In genomic region chr4:123416462-123416861, GRCh38 we compare ENCODE assay signal across 14 cellular contexts. TPM values are rescaled to one million over a fixed set of nuclear protein-coding genes. Genes with fewer than 3 reads are reported as not detected.
DNase-seq lines count a peak whose midpoint lies in the region; ATAC-seq and TF ChIP-seq lines count a peak whose summit lies in the region.
"Had no signal": no experiment of that assay in that cellular context is flagged by ENCODE, and none has a peak within 500 bp of the region (broad histone marks: within the 10 kb centered on the region; RNA-seq: fewer than 3 reads in every experiment).

No MANE protein-coding gene starts in this region.

- no peaks in the 10 kb centered on the region for H3K27me3 Mint-ChIP-seq in CD8-positive, alpha-beta T cell (ENCODE audit: low read depth)
- H3K27me3 Mint-ChIP-seq in activated T-helper 2 cell treated with anti-CD3 and anti-CD28 coated beads, Interferon-gamma antibody, Interleukin-2, Interleukin-4, amounts not matched to agents 10 μg/mL and 5 μg/mL and 100 μg/mL, durations not matched to agents 14 hours and 24 hours and 36 hours (ENCODE audit: low read depth): no peaks in the 10 kb centered on the region
- peaks cover 0 to 4% of the 10 kb centered on the region in 2 donors for H3K27me3 Mint-ChIP-seq in natural killer cell treated with Interleukin-12 subunit alpha and Interleukin-12 subunit beta and Interleukin-15 and Interleukin-18, amount 100 ng/mL, for 72 hours
- no peaks in the 10 kb centered on the region for H3K27me3 Mint-ChIP-seq in effector memory CD8-positive, alpha-beta T cell
- H3K27me3 Mint-ChIP-seq: B cell had no signal

- POLR2A ChIA-PET in CD8-positive, alpha-beta T cell (lab: Charles Lee): no interaction called here

- DNase-seq in CD8-positive, alpha-beta T cell: no peak
- no peak for DNase-seq in HL-60 (ENCODE audit: low read depth in 1 of 2, low spot score in 1 of 2)
- no peak for DNase-seq in activated T-helper 2 cell treated with anti-CD3 and anti-CD28 coated beads, Interferon-gamma antibody, Interleukin-2, Interleukin-4, amounts not matched to agents 10 μg/mL and 5 μg/mL and 100 μg/mL, durations not matched to agents 14 hours and 24 hours and 36 hours (ENCODE audit: low spot score)
- no peak for DNase-seq in natural killer cell treated with Interleukin-12 subunit alpha and Interleukin-12 subunit beta and Interleukin-15 and Interleukin-18, amount 100 ng/mL, for 72 hours (ENCODE audit: low spot score)
- no peak for DNase-seq in effector memory CD8-positive, alpha-beta T cell
- no peak for DNase-seq in NCI-H1694 (lab: John Stamatoyannopoulos, UW)
- DNase-seq: cerebellar nuclear complex, DMS79, NCI-H187, NCI-H510A treated with DMSO at 0.1 percent for 48 hours had no signal

- CTCF ChIA-PET in CD8-positive, alpha-beta T cell (lab: Charles Lee): no interaction called here

- ATAC-seq in CD8-positive, alpha-beta T cell: no peak
- ATAC-seq in natural killer cell treated with Interleukin-12 subunit alpha and Interleukin-12 subunit beta and Interleukin-15 and Interleukin-18, amount 100 ng/mL, for 72 hours: no peak
- ATAC-seq in effector memory CD8-positive, alpha-beta T cell (replicated peaks): no peak
- no peak for ATAC-seq in HG03432 (IDR thresholded peaks at IDR 0.05; ENCODE audit: unreplicated experiment)

- H3K4me1 Mint-ChIP-seq in CD8-positive, alpha-beta T cell (ENCODE audit: low read depth): peaks cover 57% of the 10 kb centered on the region
- H3K4me1 Mint-ChIP-seq in activated T-helper 2 cell treated with anti-CD3 and anti-CD28 coated beads, Interferon-gamma antibody, Interleukin-2, Interleukin-4, amounts not matched to agents 10 μg/mL and 5 μg/mL and 100 μg/mL, durations not matched to agents 14 hours and 24 hours and 36 hours (ENCODE audit: low read depth): peaks cover 73% of the 10 kb centered on the region
- peaks cover 29 to 40% of the 10 kb centered on the region in 2 donors for H3K4me1 Mint-ChIP-seq in natural killer cell treated with Interleukin-12 subunit alpha and Interleukin-12 subunit beta and Interleukin-15 and Interleukin-18, amount 100 ng/mL, for 72 hours (ENCODE audit: low read depth in 2 of 2)
- peaks cover 13 to 24% of the 10 kb centered on the region in 2 donors for H3K4me1 Mint-ChIP-seq in effector memory CD8-positive, alpha-beta T cell (ENCODE audit: low read depth in 2 of 2)

- H3K9me3 Mint-ChIP-seq in CD8-positive, alpha-beta T cell: no peaks in the 10 kb centered on the region
- no peaks in the 10 kb centered on the region for H3K9me3 Mint-ChIP-seq in activated T-helper 2 cell treated with anti-CD3 and anti-CD28 coated beads, Interferon-gamma antibody, Interleukin-2, Interleukin-4, amounts not matched to agents 10 μg/mL and 5 μg/mL and 100 μg/mL, durations not matched to agents 14 hours and 24 hours and 36 hours
- H3K9me3 Mint-ChIP-seq in natural killer cell treated with Interleukin-12 subunit alpha and Interleukin-12 subunit beta and Interleukin-15 and Interleukin-18, amount 100 ng/mL, for 72 hours: no peaks in the 10 kb centered on the region
- H3K9me3 Mint-ChIP-seq in effector memory CD8-positive, alpha-beta T cell: no peaks in the 10 kb centered on the region

- H3K27me3 ChIP-seq in CD8-positive, alpha-beta T cell (ENCODE audit: insufficient read depth, low read length): no peaks in the 10 kb centered on the region
- no peaks in the 10 kb centered on the region for H3K27me3 ChIP-seq in HL-60 (ENCODE audit: insufficient read depth, poor library complexity, severe bottlenecking)
- H3K27me3 ChIP-seq: foreskin keratinocyte had no signal

- no peak for TF ChIP-seq CTCF in CD8-positive, alpha-beta T cell (IDR thresholded peaks at IDR 0.05)
- no peak for TF ChIP-seq CTCF in HL-60 (IDR thresholded peaks at IDR 0.05; ENCODE audit: insufficient read depth, low read length)

- no peak overlapping the region for H3K27ac ChIP-seq in CD8-positive, alpha-beta T cell (ENCODE audit: low read depth, low read length)
- peak overlapping the region; percentile 85 for H3K27ac ChIP-seq in HL-60 (replicated peaks)
- H3K27ac ChIP-seq: foreskin keratinocyte, SK-N-MC had no signal

- no peaks in the 10 kb centered on the region for H3K36me3 Mint-ChIP-seq in CD8-positive, alpha-beta T cell
- no peaks in the 10 kb centered on the region for H3K36me3 Mint-ChIP-seq in activated T-helper 2 cell treated with anti-CD3 and anti-CD28 coated beads, Interferon-gamma antibody, Interleukin-2, Interleukin-4, amounts not matched to agents 10 μg/mL and 5 μg/mL and 100 μg/mL, durations not matched to agents 14 hours and 24 hours and 36 hours (ENCODE audit: low read depth)
- H3K36me3 Mint-ChIP-seq in natural killer cell treated with Interleukin-12 subunit alpha and Interleukin-12 subunit beta and Interleukin-15 and Interleukin-18, amount 100 ng/mL, for 72 hours: no peaks in the 10 kb centered on the region
- peaks cover 2% of the 10 kb centered on the region for H3K36me3 Mint-ChIP-seq in effector memory CD8-positive, alpha-beta T cell (ENCODE audit: insufficient read depth)

- intact Hi-C loops in CD8-positive, alpha-beta T cell (cut with DNase I, micrococcal nuclease): loop anchor here (2.0 kb wide), 2 partner anchors 16 to 28 kb away; no protein-coding TSS in a partner anchor
- intact Hi-C loops in activated T-helper 2 cell treated with anti-CD3 and anti-CD28 coated beads, Interferon-gamma antibody, Interleukin-2, Interleukin-4, amounts not matched to agents 10 μg/mL and 5 μg/mL and 100 μg/mL, durations not matched to agents 14 hours and 24 hours and 36 hours (cut with micrococcal nuclease): loop anchor here (1.0 to 2.0 kb wide), 2 partner anchors 17 to 62 kb away; no protein-coding TSS in a partner anchor

- no peaks in the 10 kb centered on the region for H3K36me3 ChIP-seq in CD8-positive, alpha-beta T cell (ENCODE audit: insufficient read depth, low read length)

- peaks cover 4% of the 10 kb centered on the region for H3K4me1 ChIP-seq in CD8-positive, alpha-beta T cell (ENCODE audit: insufficient read depth, low read length)

- H3K4me3 ChIP-seq in CD8-positive, alpha-beta T cell (ENCODE audit: low read depth, low read length): no peak overlapping the region
- H3K4me3 ChIP-seq in HL-60 (replicated peaks; ENCODE audit: insufficient read depth, low read length): no peak overlapping the region
- H3K4me3 ChIP-seq: SK-N-MC had no signal

- H3K9me3 ChIP-seq in CD8-positive, alpha-beta T cell (ENCODE audit: low read length): no peaks in the 10 kb centered on the region

- H3K4me3 Mint-ChIP-seq in CD8-positive, alpha-beta T cell: no peak overlapping the region
- no peak overlapping the region for H3K4me3 Mint-ChIP-seq in activated T-helper 2 cell treated with anti-CD3 and anti-CD28 coated beads, Interferon-gamma antibody, Interleukin-2, Interleukin-4, amounts not matched to agents 10 μg/mL and 5 μg/mL and 100 μg/mL, durations not matched to agents 14 hours and 24 hours and 36 hours (ENCODE audit: low read depth)
- H3K4me3 Mint-ChIP-seq in natural killer cell treated with Interleukin-12 subunit alpha and Interleukin-12 subunit beta and Interleukin-15 and Interleukin-18, amount 100 ng/mL, for 72 hours: peak overlapping the region; percentile 16
- H3K4me3 Mint-ChIP-seq in effector memory CD8-positive, alpha-beta T cell: no peak overlapping the region
- H3K4me3 Mint-ChIP-seq: B cell had no signal

- H3K27ac Mint-ChIP-seq in CD8-positive, alpha-beta T cell: peak overlapping the region; percentile 7
- peak overlapping the region; percentile 85 for H3K27ac Mint-ChIP-seq in activated T-helper 2 cell treated with anti-CD3 and anti-CD28 coated beads, Interferon-gamma antibody, Interleukin-2, Interleukin-4, amounts not matched to agents 10 μg/mL and 5 μg/mL and 100 μg/mL, durations not matched to agents 14 hours and 24 hours and 36 hours
- peak overlapping the region in 1 of 2 donors; percentile 6 for H3K27ac Mint-ChIP-seq in natural killer cell treated with Interleukin-12 subunit alpha and Interleukin-12 subunit beta and Interleukin-15 and Interleukin-18, amount 100 ng/mL, for 72 hours
- no peak overlapping the region for H3K27ac Mint-ChIP-seq in effector memory CD8-positive, alpha-beta T cell
- H3K27ac Mint-ChIP-seq: B cell had no signal

RNA-seq across cellular contexts. Expression of gene SPRY1, which starts 19.9 kb away (rescaled TPM):
- 10 to 100 TPM; 65.8 to 66.1 TPM for total RNA-seq in CD8-positive, alpha-beta T cell
- total RNA-seq in activated T-helper 2 cell treated with anti-CD3 and anti-CD28 coated beads, Interferon-gamma antibody, Interleukin-2, Interleukin-4, amounts not matched to agents 10 μg/mL and 5 μg/mL and 100 μg/mL, durations not matched to agents 14 hours and 24 hours and 36 hours: 59.1 and 61.8 TPM in 2 replicates
- total RNA-seq in natural killer cell treated with Interleukin-12 subunit alpha and Interleukin-12 subunit beta and Interleukin-15 and Interleukin-18, amount 100 ng/mL, for 72 hours: 1 to 10 TPM; 1.7 to 4.2 TPM

Comparison
In these comparisons a context has a peak if more than half of its experiments do, and no peak if none do; other contexts are left out.
1. H3K27ac Mint-ChIP-seq: peak in CD8-positive, alpha-beta T cell (single experiment) and activated T-helper 2 cell treated with anti-CD3 and anti-CD28 coated beads, Interferon-gamma antibody, Interleukin-2, Interleukin-4, amounts not matched to agents 10 μg/mL and 5 μg/mL and 100 μg/mL, durations not matched to agents 14 hours and 24 hours and 36 hours (single experiment); none in effector memory CD8-positive, alpha-beta T cell (0 of 2).
2. RNA of gene SPRY1, which starts 19.9 kb away (total RNA-seq): 65.8 to 66.1 TPM in CD8-positive, alpha-beta T cell and 59.1 to 61.8 TPM in activated T-helper 2 cell treated with anti-CD3 and anti-CD28 coated beads, Interferon-gamma antibody, Interleukin-2, Interleukin-4, amounts not matched to agents 10 μg/mL and 5 μg/mL and 100 μg/mL, durations not matched to agents 14 hours and 24 hours and 36 hours; 1.7 to 4.2 TPM in natural killer cell treated with Interleukin-12 subunit alpha and Interleukin-12 subunit beta and Interleukin-15 and Interleukin-18, amount 100 ng/mL, for 72 hours; every median in the first group is over 10 times any median in the second.